Comparison of ENCODE assay signal across 24 cellular contexts in genomic region chrX:24594531-24594930, GRCh38. TPM values are rescaled to one million over a fixed set of nuclear protein-coding genes. Genes with fewer than 3 reads are reported as not detected.
"Had no signal": no experiment of that assay in that cellular context is flagged by ENCODE, and none has a peak within 500 bp of the region (broad histone marks: within the 10 kb centered on the region; RNA-seq: fewer than 3 reads in every experiment).

No MANE protein-coding gene starts in this region.

- H3K27me3 ChIP-seq: brain microvascular endothelial cell, esophagus squamous epithelium, gastrocnemius medialis, neutrophil, ovary, right lobe of liver, testis, vagina had no signal

- H3K4me3 ChIP-seq: coronary artery, esophagus squamous epithelium, gastrocnemius medialis, ovary, right lobe of liver, skin epidermis, testis, vagina had no signal

- H3K9me3 ChIP-seq: esophagus squamous epithelium, gastrocnemius medialis, neutrophil, ovary, right lobe of liver, testis, vagina had no signal

- H3K36me3 ChIP-seq: brain microvascular endothelial cell, esophagus squamous epithelium, gastrocnemius medialis, neutrophil, ovary, right lobe of liver, vagina had no signal

- DNase-seq: activated CD4-positive, alpha-beta T cell treated with anti-CD3 and anti-CD28 coated beads for 36 hours; activated CD4-positive, alpha-beta T cell treated with anti-CD3 and anti-CD28 coated beads, Interleukin-2, amount 50 U/mL, for 4 hours; activated CD8-positive, alpha-beta memory T cell treated with anti-CD3 and anti-CD28 coated beads for 24 hours; activated CD8-positive, alpha-beta memory T cell treated with anti-CD3 and anti-CD28 coated beads, Interleukin-2, amount 50 U/mL, for 4 hours; activated naive CD4-positive, alpha-beta T cell treated with anti-CD3 and anti-CD28 coated beads, Interleukin-2, amount 10 ng/mL, durations not matched to agents 7 days and 5 days; activated naive CD8-positive, alpha-beta T cell treated with anti-CD3 and anti-CD28 coated beads, Interleukin-2, amount 50 U/mL, for 24 hours; activated T-cell treated with anti-CD3 and anti-CD28 coated beads, Interleukin-2, amount 50 U/mL, for 4 hours; brain microvascular endothelial cell; endodermal cell; esophagus squamous epithelium; gastrocnemius medialis; left ventricle myocardium superior; mammary epithelial cell; ovary; right lobe of liver; stimulated activated CD4-positive, alpha-beta T cell treated with anti-CD3 and anti-CD28 coated beads, Interleukin-1b, Interleukin-23, amount 100 ng/mL, for 48 hours; stimulated activated naive CD8-positive, alpha-beta T cell treated with anti-CD3 and anti-CD28 coated beads, Interleukin-15, amount 100 ng/mL, for 72 hours; T-helper 1 cell; testis had no signal

- H3K4me1 ChIP-seq: esophagus squamous epithelium, gastrocnemius medialis, right lobe of liver, testis, vagina had no signal

- H3K27ac ChIP-seq: brain microvascular endothelial cell, coronary artery, esophagus squamous epithelium, gastrocnemius medialis, neutrophil, ovary, right lobe of liver, skin epidermis, testis, vagina had no signal

RNA-seq across cellular contexts. Expression of gene PCYT1B, which starts 52.6 kb away (rescaled TPM):
- total RNA-seq: activated T-cell treated with anti-CD3 and anti-CD28 coated beads, Interleukin-2, amount 50 U/mL, for 4 hours; natural killer cell treated with Interleukin-12 subunit alpha and Interleukin-12 subunit beta and Interleukin-15 and Interleukin-18, amount 100 ng/mL, for 72 hours; vagina had no signal
